Comparison of ENCODE assay signal across 19 cellular contexts in the genomic region with DNA sequence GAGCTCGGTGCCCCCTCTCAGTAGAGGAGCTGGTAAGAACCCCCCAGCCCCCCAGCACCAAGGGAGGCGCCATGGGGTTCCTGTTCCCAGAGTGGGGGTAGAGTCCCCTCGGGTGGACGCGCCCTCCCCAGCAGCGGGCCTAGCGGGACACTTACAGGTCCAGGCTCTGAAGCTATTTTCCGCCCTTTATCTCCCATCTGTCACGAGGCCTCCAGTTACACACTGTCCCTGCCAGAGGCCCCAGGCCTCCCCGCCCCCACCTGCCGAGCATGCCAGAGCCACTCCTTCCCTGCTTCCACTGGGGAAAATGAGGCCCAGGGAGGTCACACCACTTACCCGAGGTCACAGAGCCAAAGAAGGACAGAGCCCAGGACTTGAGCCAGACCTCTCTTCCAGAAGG. TPM values are rescaled to one million over a fixed set of nuclear protein-coding genes. Genes with fewer than 3 reads are reported as not detected.
DNase-seq lines count a peak whose midpoint lies in the region; ATAC-seq and TF ChIP-seq lines count a peak whose summit lies in the region.
"Had no signal": no experiment of that assay in that cellular context is flagged by ENCODE, and none has a peak within 500 bp of the region (broad histone marks: within the 10 kb centered on the region; RNA-seq: fewer than 3 reads in every experiment).

No MANE protein-coding gene starts in this region.

- H3K4me3 ChIP-seq in WERI-Rb-1 (ENCODE audit: low read depth, low read length): no peak overlapping the region
- H3K4me3 ChIP-seq in skeletal muscle tissue (ENCODE audit: low read length in 3 of 3): peak overlapping the region in 2 of 3 donors; percentile 45 to 58

- no peaks in the 10 kb centered on the region for H3K9me3 ChIP-seq in WERI-Rb-1 (ENCODE audit: severe bottlenecking)
- H3K9me3 ChIP-seq in skeletal muscle tissue (ENCODE audit: control insufficient read depth in 3 of 3, low read length in 3 of 3): no peaks in the 10 kb centered on the region

- intact Hi-C loops in left ventricle myocardium superior (cut with micrococcal nuclease): no loop called here

- H3K27me3 ChIP-seq in WERI-Rb-1 (ENCODE audit: insufficient read depth, low read depth, severe bottlenecking) (no peaks in the 10 kb centered on the region), skeletal muscle tissue (ENCODE audit: control insufficient read depth in 3 of 3, insufficient read depth in 3 of 3, low read length in 3 of 3) (peaks cover 3 to 22% (median 12%) of the 10 kb centered on the region in 3 donors)

- DNase-seq in DMS 273 treated with DMSO at 0.1 percent for 48 hours (lab: John Stamatoyannopoulos, UW) (peak; percentile 34), WERI-Rb-1 (peak; percentile 79), left ventricle myocardium superior (peak; percentile 90), NCI-H748 (lab: John Stamatoyannopoulos, UW; ENCODE audit: unreplicated experiment) (no peak), amniotic stem cell (lab: John Stamatoyannopoulos, UW) (no peak), hypothalamus (lab: John Stamatoyannopoulos, UW) (no peak)
- DNase-seq: activated naive CD4-positive, alpha-beta T cell; COR-L47; cortex of kidney; EL; NCI-H1436; NCI-H226; nucleus accumbens; stimulated activated CD4-positive, alpha-beta T cell treated with anti-CD3 and anti-CD28 coated beads, Interleukin-2, amount 100 ng/mL, for 48 hours had no signal

- ATAC-seq in left ventricle myocardium superior (peak; percentile 65), GM21529 (IDR thresholded peaks at IDR 0.05; ENCODE audit: unreplicated experiment) (no peak)

- no peaks in the 10 kb centered on the region for H3K36me3 ChIP-seq in WERI-Rb-1
- H3K36me3 ChIP-seq in skeletal muscle tissue (ENCODE audit: control insufficient read depth in 3 of 3, insufficient read depth in 3 of 3, low read length in 3 of 3): no peaks in the 10 kb centered on the region

- TF ChIP-seq CTCF in WERI-Rb-1 (IDR thresholded peaks at IDR 0.05; ENCODE audit: low read depth, low read length): no peak

- peaks cover 49 to 69% (median 63%) of the 10 kb centered on the region in 3 donors for H3K4me1 ChIP-seq in skeletal muscle tissue (ENCODE audit: control insufficient read depth in 3 of 3, insufficient read depth in 3 of 3, low read length in 3 of 3)

- peak overlapping the region in 2 of 3 donors; percentile 71 to 72 for H3K9ac ChIP-seq in skeletal muscle tissue (ENCODE audit: low read depth in 1 of 3, low read length in 3 of 3)

- H3K27ac ChIP-seq in WERI-Rb-1 (peak overlapping the region; percentile 39), skeletal muscle tissue (ENCODE audit: low read depth, low read length) (peak overlapping the region; percentile 82)

RNA-seq across cellular contexts. Expression of a gene that starts 3.1 kb away (rescaled TPM):
- total RNA-seq in left ventricle myocardium superior (53.8 TPM), skeletal muscle tissue (3.7 TPM)
- total RNA-seq: fibroblast of villous mesenchyme, LHCN-M2 had no signal

RNA-seq across cellular contexts. Expression of a gene that starts 21.9 kb away (rescaled TPM):
- total RNA-seq in left ventricle myocardium superior (not detected), skeletal muscle tissue (1.0 TPM)
- total RNA-seq: fibroblast of villous mesenchyme, HT-29, LHCN-M2 had no signal

Comparison
In these comparisons a context has a peak if more than half of its experiments do, and no peak if none do; other contexts are left out.
1. DNase-seq: peak in DMS 273 treated with DMSO at 0.1 percent for 48 hours (single experiment), WERI-Rb-1 (single experiment) and left ventricle myocardium superior (single experiment); none in NCI-H748 (single experiment), amniotic stem cell (single experiment) and hypothalamus (0 of 51).
2. RNA of a gene that starts 3.1 kb away (total RNA-seq): 53.8 TPM in left ventricle myocardium superior (single experiment); 3.7 TPM in skeletal muscle tissue (single experiment); every median in the first group is over 10 times any median in the second.